ENCODE assay signal across 1 cellular context in the genomic region with DNA sequence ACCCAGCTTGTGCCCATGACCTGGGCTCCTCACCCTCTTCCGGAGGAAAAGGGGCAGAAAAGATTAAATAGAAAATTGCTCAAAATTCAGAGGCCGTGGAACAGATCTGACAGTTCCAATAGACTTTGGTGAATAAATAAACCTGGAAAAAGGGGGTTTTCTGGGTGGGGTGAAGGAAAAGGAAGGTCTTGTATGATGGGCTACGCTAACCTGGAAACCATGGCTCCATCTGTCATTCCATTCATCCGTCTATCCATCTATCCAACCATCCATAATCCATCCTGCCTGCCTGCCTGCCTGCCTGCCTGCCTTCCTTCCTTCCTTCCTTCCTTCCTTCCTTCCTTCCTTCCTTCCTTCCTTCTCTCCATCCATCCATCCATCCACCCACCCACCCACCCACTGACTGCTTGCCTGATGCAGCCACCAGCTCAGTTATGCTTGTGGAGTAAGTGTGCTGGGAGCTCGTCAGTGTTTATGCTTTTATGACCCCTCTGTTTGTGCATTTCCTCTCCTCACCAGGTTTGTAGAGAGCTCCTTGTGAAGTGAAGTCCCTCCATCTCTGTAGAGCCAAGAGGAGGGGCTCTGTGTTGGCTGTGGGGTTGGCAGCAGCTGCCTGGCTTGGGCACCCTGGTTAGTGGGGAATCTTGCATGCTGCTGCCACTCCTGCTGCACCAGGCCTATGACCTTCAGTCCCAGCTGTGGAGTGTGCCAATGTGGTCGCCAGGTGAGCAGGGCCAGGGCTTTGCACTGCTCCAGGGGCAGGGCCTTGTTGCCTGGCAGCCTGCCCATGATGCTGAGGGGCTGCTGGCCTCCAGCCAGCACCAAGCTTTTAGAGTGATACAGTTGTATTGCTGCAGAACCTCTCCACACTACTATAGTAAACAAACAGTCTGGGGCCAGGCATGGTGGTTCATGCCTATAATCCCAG.
TF ChIP-seq lines count a peak whose summit lies in the region.

No MANE protein-coding gene starts in this region.

TF ChIP-seq in GM12878, 131 proteins besides CTCF, POLR2A, EP300 and RAD21:
- TF ChIP-seq EED (IDR thresholded peaks at IDR 0.05; ENCODE audit: low read depth) (no peak), RB1 (IDR thresholded peaks at IDR 0.05; ENCODE audit: borderline replicate concordance) (no peak), RAD51 (IDR thresholded peaks at IDR 0.05) (no peak), MYB (IDR thresholded peaks at IDR 0.05; ENCODE audit: borderline replicate concordance, low read depth, low read length) (no peak)
